In the genomic region with DNA sequence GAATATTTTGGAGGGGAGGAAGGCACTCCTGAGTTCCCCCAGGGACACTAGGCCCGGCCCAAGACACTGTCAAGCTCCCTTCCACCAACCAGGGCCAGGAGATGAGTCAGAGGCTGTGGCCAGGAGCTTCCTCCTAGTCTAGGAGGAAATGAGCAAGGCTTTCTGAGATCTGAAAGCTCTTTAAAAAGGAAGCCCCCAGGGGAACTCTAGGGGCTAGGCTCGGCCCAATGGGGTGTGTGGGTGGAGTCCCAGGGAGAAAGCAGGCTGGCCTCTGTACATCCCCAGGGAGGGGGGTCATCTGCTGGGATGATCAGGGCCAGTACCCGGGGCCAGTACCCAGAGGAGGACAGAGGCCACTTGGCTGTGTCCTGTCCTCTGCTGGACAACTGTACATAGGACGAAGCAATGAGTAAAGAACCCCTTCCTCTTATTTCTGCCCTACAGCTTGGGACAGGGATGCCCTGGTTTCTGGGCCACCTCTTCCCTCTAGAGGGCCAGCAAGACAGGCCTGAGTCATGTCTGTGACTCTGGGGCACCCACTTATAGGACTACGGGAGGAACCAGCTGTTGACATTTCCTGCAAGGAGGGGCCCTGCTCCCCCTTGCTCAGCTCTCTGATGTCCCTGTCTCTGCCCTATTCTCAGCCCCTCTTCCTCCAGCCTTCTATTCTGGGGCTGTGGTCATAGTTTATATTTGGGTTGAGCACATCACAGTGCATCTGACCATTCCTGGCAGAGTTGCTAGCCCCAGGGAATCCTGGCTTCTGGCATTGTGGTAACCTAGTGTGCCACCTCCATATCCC, we compare ENCODE assay signal across 7 cellular contexts. TPM values are rescaled to one million over a fixed set of nuclear protein-coding genes. Genes with fewer than 3 reads are reported as not detected.
DNase-seq lines count a peak whose midpoint lies in the region; ATAC-seq and TF ChIP-seq lines count a peak whose summit lies in the region.

No MANE protein-coding gene starts in this region.

- ATAC-seq in GM18861 (IDR thresholded peaks at IDR 0.05; ENCODE audit: unreplicated experiment) (peak; percentile 62), HG03060 (IDR thresholded peaks at IDR 0.05; ENCODE audit: low read depth, unreplicated experiment) (peak; percentile 38), heart right ventricle (peak; percentile 10 to 63 (median 41))

- H3K27ac ChIP-seq in heart right ventricle: peak overlapping the region; percentile 93 to 99 (median 96)
- peak overlapping the region; percentile 14 to 91 (median 82) for H3K27ac ChIP-seq in skin epidermis

- H3K27me3 Mint-ChIP-seq in activated naive CD4-positive, alpha-beta T cell treated with anti-CD3 and anti-CD28 coated beads for 36 hours (ENCODE audit: low read depth): peaks cover 3% of the 10 kb centered on the region

- 9 to 12% methylated on average over 5 of the region's 5 CpGs for WGBS in heart right ventricle, 2 donors

- intact Hi-C loops in activated naive CD4-positive, alpha-beta T cell treated with anti-CD3 and anti-CD28 coated beads for 36 hours (cut with micrococcal nuclease): loop anchor here (1.0 to 10.0 kb wide), 11 partner anchors 17 to 840 kb away; partner anchors contain the start of genes CBFB, CTCF, E2F4 and FBXL8
- intact Hi-C loops in heart right ventricle (cut with DNase I): loop anchor here in 2 of 10 donors (5.0 kb wide), 2 partner anchors 52 to 62 kb away; partner anchors contain the start of genes E2F4 (in 1 of the 2), EXOC3L1 (in 1 of the 2) and MATCAP1 (in 1 of the 2)

- no peaks in the 10 kb centered on the region for H3K9me3 ChIP-seq in heart right ventricle

- H3K27me3 ChIP-seq in heart right ventricle: peaks cover 0 to 18% (median 0%) of the 10 kb centered on the region in 7 donors
- peaks cover 19% of the 10 kb centered on the region for H3K27me3 ChIP-seq in H7 (ENCODE audit: control insufficient read depth, insufficient read depth, low read length)

- H3K36me3 ChIP-seq in heart right ventricle (peaks cover 0 to 15% (median under 1%) of the 10 kb centered on the region in 9 donors), H7 (replicated peaks; ENCODE audit: control insufficient read depth, insufficient read depth, low read length) (peaks cover under 1% of the 10 kb centered on the region)

- CTCF ChIA-PET in activated naive CD4-positive, alpha-beta T cell treated with anti-CD3 and anti-CD28 coated beads for 36 hours (lab: Charles Lee): interaction anchor here (0.9 to 1.5 kb wide), 11 partner anchors 13 to 237 kb away, joined by 3 to 9 read pairs (median 3); partner anchors contain the start of genes HSD11B2 and TMEM208

- H3K9me3 Mint-ChIP-seq in activated naive CD4-positive, alpha-beta T cell treated with anti-CD3 and anti-CD28 coated beads for 36 hours: no peaks in the 10 kb centered on the region

- H3K4me1 Mint-ChIP-seq in activated naive CD4-positive, alpha-beta T cell treated with anti-CD3 and anti-CD28 coated beads for 36 hours (ENCODE audit: low read depth): peaks cover 51% of the 10 kb centered on the region

- peak overlapping the region in 6 of 10 donors; percentile 69 to 97 (median 84) for H3K4me3 ChIP-seq in heart right ventricle
- peak overlapping the region in 2 of 7 experiments; percentile 3 to 86 for H3K4me3 ChIP-seq in skin epidermis
- no peak overlapping the region for H3K4me3 ChIP-seq in H7 (ENCODE audit: insufficient read depth, low read depth, low read length)

- peak overlapping the region; percentile 89 for H3K4me3 Mint-ChIP-seq in activated naive CD4-positive, alpha-beta T cell treated with anti-CD3 and anti-CD28 coated beads for 36 hours

- H3K4me1 ChIP-seq in heart right ventricle: peaks cover 43 to 86% (median 80%) of the 10 kb centered on the region in 9 donors

- peaks cover 3% of the 10 kb centered on the region for H3K36me3 Mint-ChIP-seq in activated naive CD4-positive, alpha-beta T cell treated with anti-CD3 and anti-CD28 coated beads for 36 hours (ENCODE audit: low read depth)

- H3K27ac Mint-ChIP-seq in activated naive CD4-positive, alpha-beta T cell treated with anti-CD3 and anti-CD28 coated beads for 36 hours: peak overlapping the region; percentile 86

- TF ChIP-seq CTCF in heart right ventricle (IDR thresholded peaks at IDR 0.05): peak in 1 of 9 donors; percentile 28

- peak; percentile 92 for DNase-seq in SIG-M5 (lab: John Stamatoyannopoulos, UW)
- DNase-seq in activated naive CD4-positive, alpha-beta T cell treated with anti-CD3 and anti-CD28 coated beads for 36 hours: peak; percentile 95
- DNase-seq in heart right ventricle: peak; percentile 72 to 86
- no peak for DNase-seq in H7

RNA-seq across cellular contexts. Expression of gene FHOD1, which starts 2.7 kb away (rescaled TPM):
- total RNA-seq in activated naive CD4-positive, alpha-beta T cell treated with anti-CD3 and anti-CD28 coated beads for 36 hours: 10 to 100 TPM; 70.7 to 73.7 TPM
- total RNA-seq in heart right ventricle: 10 to 100 TPM; 11.6 to 26.2 (median 19.1) TPM
- polyA plus RNA-seq in heart right ventricle: 10 to 100 TPM; 16.6 to 71.1 TPM
- total RNA-seq in H7 (2014; rRNA removed; shearing (Covaris generic)): 22.4 and 37.4 TPM in 2 replicates

RNA-seq across cellular contexts. Expression of gene SLC9A5, which starts 4.2 kb away (rescaled TPM):
- 1 to 10 TPM; 5.2 TPM for total RNA-seq in activated naive CD4-positive, alpha-beta T cell treated with anti-CD3 and anti-CD28 coated beads for 36 hours
- 1 to 10 TPM in 6 of 10 donors, under 1 TPM in 4; 0.71 to 2.4 (median 1.0) TPM for total RNA-seq in heart right ventricle
- polyA plus RNA-seq in heart right ventricle: 1 to 10 TPM in 1 of 2 donors, under 1 TPM in 1; 0.26 to 1.5 TPM
- total RNA-seq in H7 (2014; rRNA removed; shearing (Covaris generic)): 1.6 and 2.5 TPM in 2 replicates

RNA-seq across cellular contexts. Expression of gene TMEM208, which starts 17.7 kb away (rescaled TPM):
- total RNA-seq in activated naive CD4-positive, alpha-beta T cell treated with anti-CD3 and anti-CD28 coated beads for 36 hours: 10 to 100 TPM; 24.6 to 29.4 TPM
- total RNA-seq in heart right ventricle: 10 to 100 TPM in 6 of 10 donors, 1 to 10 TPM in 4; 7.6 to 22.1 (median 11.7) TPM
- polyA plus RNA-seq in heart right ventricle: 10 to 100 TPM; 74.7 to 92.0 TPM
- total RNA-seq in H7 (2014; rRNA removed; shearing (Covaris generic)): 19.3 and 27.3 TPM in 2 replicates

RNA-seq across cellular contexts. Expression of gene PLEKHG4, which starts 34.7 kb away (rescaled TPM):
- 10 to 100 TPM; 14.3 to 14.4 TPM for total RNA-seq in activated naive CD4-positive, alpha-beta T cell treated with anti-CD3 and anti-CD28 coated beads for 36 hours
- total RNA-seq in heart right ventricle: 1 to 10 TPM in 4 of 10 donors, under 1 TPM in 6; 0.25 to 2.5 (median 0.61) TPM
- polyA plus RNA-seq in heart right ventricle: 1 to 10 TPM; 1.3 to 2.9 TPM
- 9.6 and 15.0 TPM in 2 replicates for total RNA-seq in H7 (2014; rRNA removed; shearing (Covaris generic))

RNA-seq across cellular contexts. Expression of gene ELMO3, which starts 45.7 kb away (rescaled TPM):
- total RNA-seq in activated naive CD4-positive, alpha-beta T cell treated with anti-CD3 and anti-CD28 coated beads for 36 hours: 1 to 10 TPM; 3.8 to 4.4 TPM
- total RNA-seq in heart right ventricle: 1 to 10 TPM in 1 of 10 donors, under 1 TPM in 9; 0.19 to 1.1 (median 0.42) TPM
- 1 to 10 TPM; 1.3 to 1.9 TPM for polyA plus RNA-seq in heart right ventricle
- 10.4 and 11.4 TPM in 2 replicates for total RNA-seq in H7 (2014; rRNA removed; shearing (Covaris generic))
